Comparison of ENCODE assay signal across 17 cellular contexts in genomic region chrX:151419748-151420147, GRCh38. TPM values are rescaled to one million over a fixed set of nuclear protein-coding genes. Genes with fewer than 3 reads are reported as not detected.
DNase-seq lines count a peak whose midpoint lies in the region; ATAC-seq and TF ChIP-seq lines count a peak whose summit lies in the region.
"Had no signal": no experiment of that assay in that cellular context is flagged by ENCODE, and none has a peak within 500 bp of the region (broad histone marks: within the 10 kb centered on the region; RNA-seq: fewer than 3 reads in every experiment).

No MANE protein-coding gene starts in this region.

- H3K27me3 Mint-ChIP-seq in CD4-positive, alpha-beta T cell = no peaks in the 10 kb centered on the region

- no peak overlapping the region for H3K4me3 Mint-ChIP-seq in CD4-positive, alpha-beta T cell

- H3K4me3 ChIP-seq in GM23248 = no peak overlapping the region
- H3K4me3 ChIP-seq in astrocyte of the spinal cord (ENCODE audit: low read depth, low read length) = no peak overlapping the region
- H3K4me3 ChIP-seq: K562 had no signal

- H3F3A ChIP-seq in GM23248 (ENCODE audit: insufficient read depth) = no peaks in the 10 kb centered on the region

- no peak overlapping the region for H2AFZ ChIP-seq in GM23248

- no peaks in the 10 kb centered on the region for H3K9me3 ChIP-seq in GM23248 (ENCODE audit: low read depth)
- no peaks in the 10 kb centered on the region for H3K9me3 ChIP-seq in CD4-positive, alpha-beta T cell (ENCODE audit: control insufficient read depth, low read length)

- no peaks in the 10 kb centered on the region for H3K4me1 ChIP-seq in GM23248 (ENCODE audit: insufficient read depth)

- H3K9me2 ChIP-seq in GM23248 (ENCODE audit: insufficient read depth) = no peaks in the 10 kb centered on the region

- in situ Hi-C loops in GM23248 (cut with MboI) (no loop called here), astrocyte of the spinal cord (cut with HindIII; ENCODE audit: low sequenced_read_pairs) (no loop called here)

- no peaks in the 10 kb centered on the region for H4K20me1 ChIP-seq in GM23248 (ENCODE audit: insufficient read depth)

- POLR2A ChIA-PET in CD4-positive, alpha-beta T cell (lab: Charles Lee) = no interaction called here

- no peak for TF ChIP-seq CTCF in astrocyte of the spinal cord (IDR thresholded peaks at IDR 0.05; ENCODE audit: low read depth, low read length)
- TF ChIP-seq CTCF in CD4-positive, alpha-beta T cell (IDR thresholded peaks at IDR 0.05) = no peak

- H3K9me3 Mint-ChIP-seq in CD4-positive, alpha-beta T cell = no peaks in the 10 kb centered on the region

- H3K79me2 ChIP-seq in GM23248 (ENCODE audit: insufficient read depth) = no peaks in the 10 kb centered on the region

- DNase-seq in GM23248 (peak; percentile 2), NCI-H69 (lab: John Stamatoyannopoulos, UW) (peak; percentile 41), astrocyte of the spinal cord (ENCODE audit: low read depth, low spot score) (peak; percentile 17), pons (ENCODE audit: low spot score) (peak; percentile 1)
- no peak for DNase-seq in CD4-positive, alpha-beta T cell
- DNase-seq: 8988T, Kasumi-1, NCI-H1105 treated with DMSO at 0.1 percent for 48 hours, NCI-H146, NCI-H1930, NCI-H2107, NCI-H524, NCI-H774 had no signal

- H3K27ac ChIP-seq in GM23248 = no peak overlapping the region
- no peak overlapping the region for H3K27ac ChIP-seq in CD4-positive, alpha-beta T cell (ENCODE audit: low read depth, low read length)

- no peaks in the 10 kb centered on the region for H3K36me3 ChIP-seq in GM23248 (ENCODE audit: low read depth)

- no peak overlapping the region for H3K4me2 ChIP-seq in GM23248 (ENCODE audit: unreplicated experiment)

- H3K36me3 Mint-ChIP-seq in CD4-positive, alpha-beta T cell (ENCODE audit: low read depth) = no peaks in the 10 kb centered on the region

- intact Hi-C loops in CD4-positive, alpha-beta T cell (cut with DNase I, micrococcal nuclease) = no loop called here

- H3K9ac ChIP-seq in GM23248 = no peak overlapping the region

- no peak for ATAC-seq in HG02763 (IDR thresholded peaks at IDR 0.05; ENCODE audit: unreplicated experiment)
- no peak for ATAC-seq in CD4-positive, alpha-beta T cell (ENCODE audit: poor library complexity)
- no peak for ATAC-seq in GM19467 (IDR thresholded peaks at IDR 0.05; ENCODE audit: unreplicated experiment)
- ATAC-seq: HCT116, K562 had no signal

- no peaks in the 10 kb centered on the region for H3K4me1 Mint-ChIP-seq in CD4-positive, alpha-beta T cell (ENCODE audit: low read depth)

- no peaks in the 10 kb centered on the region for H3K27me3 ChIP-seq in GM23248 (replicated peaks; ENCODE audit: insufficient read depth)
- H3K27me3 ChIP-seq in CD4-positive, alpha-beta T cell (ENCODE audit: control insufficient read depth, insufficient read depth, low read length) = no peaks in the 10 kb centered on the region

- WGBS in GM23248 (ENCODE audit: low coverage in 1 of 2, low lambda C conversion rate in 2 of 2, missing lambda C conversion rate in 2 of 2), 2 experiments = 81 to 86% methylated on average over 3 of the region's 3 CpGs

- H3K27ac Mint-ChIP-seq in CD4-positive, alpha-beta T cell = no peak overlapping the region

- CTCF ChIA-PET in CD4-positive, alpha-beta T cell (lab: Charles Lee) = no interaction called here

RNA-seq across cellular contexts. Expression of gene VMA21, which starts 22.7 kb away (rescaled TPM):
- 65.6 and 65.9 TPM in 2 replicates for total RNA-seq in GM23248 (2014; rRNA removed; shearing (Covaris generic))
- polyA plus RNA-seq in GM23248 (2016; fragmentation: Nextera tagmentation; extraction: Ambion mirVana) = 33.6 and 36.7 TPM in 2 replicates
- total RNA-seq in CD4-positive, alpha-beta T cell = 10 to 100 TPM; 19.3 to 19.4 TPM

Comparison
In these comparisons a context has a peak if more than half of its experiments do, and no peak if none do; other contexts are left out.
1. DNase-seq: peak in GM23248 (single experiment), NCI-H69 (single experiment), astrocyte of the spinal cord (single experiment) and pons (single experiment); none in CD4-positive, alpha-beta T cell (0 of 10).